Comparison of ENCODE assay signal across 1 cellular context in genomic region chr7:46108272-46108671, GRCh38.
TF ChIP-seq lines count a peak whose summit lies in the region.

No MANE protein-coding gene starts in this region.

TF ChIP-seq in IMR-90, 13 proteins besides CTCF, POLR2A, EP300 and RAD21 (continued from another document):
- TF ChIP-seq MAFK (IDR thresholded peaks at IDR 0.05; ENCODE audit: low read depth, low read length) (no peak), FOS (IDR thresholded peaks at IDR 0.05; ENCODE audit: low read depth, low read length) (no peak), SMC3 (IDR thresholded peaks at IDR 0.05; ENCODE audit: low read depth, low read length) (no peak), NFE2L2 (IDR thresholded peaks at IDR 0.05; ENCODE audit: low read depth, low read length) (no peak)
TF ChIP-seq in IMR-90: peak in this region for 0.
